Comparison of ENCODE assay signal across 8 cellular contexts in the genomic region with DNA sequence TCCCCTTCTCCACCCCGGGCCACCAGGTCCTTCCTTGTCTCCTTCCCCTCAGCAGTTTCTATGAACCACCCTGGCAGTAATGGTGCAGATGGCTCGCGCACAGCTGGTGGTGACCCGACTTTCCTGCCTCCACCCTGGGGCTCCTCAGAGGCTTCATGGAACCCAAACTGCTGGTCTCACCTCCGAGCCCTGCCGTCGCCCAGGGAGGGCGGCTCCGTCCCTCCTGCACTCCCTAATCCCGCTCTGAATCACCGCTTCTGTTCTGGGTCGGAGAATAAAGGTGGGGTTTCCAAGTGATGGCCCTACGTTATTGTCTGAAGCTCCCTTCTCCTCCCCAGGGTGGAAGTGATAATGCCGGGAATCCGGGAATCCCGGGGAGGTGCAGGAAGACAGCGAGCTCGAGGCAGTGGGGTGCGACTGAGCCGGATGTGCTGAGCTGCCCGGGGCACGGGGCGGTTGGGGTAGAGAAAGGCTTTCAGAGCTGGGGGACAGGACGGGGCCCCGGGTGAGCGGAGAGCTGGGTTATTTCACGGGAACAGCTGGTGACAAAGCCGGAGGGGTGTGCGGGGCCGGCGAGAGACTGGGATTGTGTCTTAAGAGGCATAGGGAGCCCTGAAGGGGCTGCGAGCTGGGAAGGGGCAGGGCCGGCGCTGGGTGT. TPM values are rescaled to one million over a fixed set of nuclear protein-coding genes. Genes with fewer than 3 reads are reported as not detected.
DNase-seq lines count a peak whose midpoint lies in the region; ATAC-seq and TF ChIP-seq lines count a peak whose summit lies in the region.

No MANE protein-coding gene starts in this region.

- ATAC-seq in lung (ENCODE audit: insufficient read depth, low FRiP score) (no peak), gastroesophageal sphincter (no peak)

- H3K27me3 ChIP-seq in lung (ENCODE audit: control insufficient read depth, insufficient read depth) (no peaks in the 10 kb centered on the region), transverse colon (peaks cover 3% of the 10 kb centered on the region), gastroesophageal sphincter (peaks cover 27% of the 10 kb centered on the region)

- H3K27ac ChIP-seq in lung (ENCODE audit: low read depth in 1 of 2, low read length in 1 of 2) (peak overlapping the region in 1 of 2 donors; percentile 26), transverse colon (peak overlapping the region; percentile 84 to 91 (median 87)), gastroesophageal sphincter (no peak overlapping the region)

- DNase-seq in activated T-cell treated with anti-CD3 and anti-CD28 coated beads for 1 hour (ENCODE audit: low read depth), result peak; percentile 11
- no peak for DNase-seq in activated T-cell treated with anti-CD3 and anti-CD28 coated beads for 4 hours
- peak; percentile 38 for DNase-seq in cerebellum (ENCODE audit: low spot score)
- no peak for DNase-seq in lung (ENCODE audit: low spot score)
- DNase-seq in transverse colon, result peak; percentile 41
- no peak for DNase-seq in central memory CD4-positive, alpha-beta T cell
- no peak for DNase-seq in NCI-H2081 treated with DMSO at 0.1 percent for 48 hours (lab: John Stamatoyannopoulos, UW)

- peak overlapping the region; percentile 6 for H3K4me3 ChIP-seq in lung
- peak overlapping the region; percentile 8 to 59 (median 46) for H3K4me3 ChIP-seq in transverse colon
- H3K4me3 ChIP-seq in gastroesophageal sphincter, result peak overlapping the region in 1 of 2 donors; percentile 21

- in situ Hi-C loops in transverse colon (cut with MboI; ENCODE audit: low pct_ligation_motif_present in 1 of 4, low pct_unique_long_range_greater_than_20kb in 1 of 4, low sequenced_read_pairs in 3 of 4), result no loop called here

- intact Hi-C loops in transverse colon (cut with DNase I; ENCODE audit: low total_unique reads), result no loop called here

- 3 to 4% methylated on average over 34 of the region's 34 CpGs for WGBS in lung, 2 donors
- WGBS in transverse colon (ENCODE audit: low coverage in 1 of 2), 2 donors, result 0 to 8% methylated on average over 1 to 33 of the region's 34 CpGs
- 5 to 22% methylated on average over 3 to 12 of the region's 34 CpGs for WGBS in gastroesophageal sphincter (ENCODE audit: low coverage in 1 of 2), 2 donors

- TF ChIP-seq CTCF in lung (IDR thresholded peaks at IDR 0.05; ENCODE audit: control extremely low read depth, extremely low read depth) (no peak), transverse colon (IDR thresholded peaks at IDR 0.05) (no peak), gastroesophageal sphincter (IDR thresholded peaks at IDR 0.05) (no peak)

- H3K4me1 ChIP-seq in lung (ENCODE audit: control insufficient read depth in 2 of 2, insufficient read depth in 2 of 2, low read length in 2 of 2), result peaks cover 0 to 5% of the 10 kb centered on the region in 2 donors
- H3K4me1 ChIP-seq in transverse colon, result peaks cover 3 to 17% (median 11%) of the 10 kb centered on the region in 4 donors
- H3K4me1 ChIP-seq in gastroesophageal sphincter, result peaks cover 0 to 15% (median 0%) of the 10 kb centered on the region in 3 donors

- H3K9me3 ChIP-seq in lung (ENCODE audit: control insufficient read depth in 2 of 2, insufficient read depth in 1 of 2, low read length in 1 of 2) (no peaks in the 10 kb centered on the region), transverse colon (no peaks in the 10 kb centered on the region), gastroesophageal sphincter (no peaks in the 10 kb centered on the region)

- no peak for TF ChIP-seq EP300 in transverse colon (IDR thresholded peaks at IDR 0.05; ENCODE audit: low read depth)
- TF ChIP-seq EP300 in gastroesophageal sphincter (IDR thresholded peaks at IDR 0.05), result no peak

- H3K36me3 ChIP-seq in lung (ENCODE audit: control insufficient read depth in 2 of 2, insufficient read depth in 2 of 2, low read length in 2 of 2) (no peaks in the 10 kb centered on the region), transverse colon (no peaks in the 10 kb centered on the region), gastroesophageal sphincter (peaks cover 0 to 9% of the 10 kb centered on the region in 2 donors)

- TF ChIP-seq POLR2A in transverse colon (IDR thresholded peaks at IDR 0.05) (no peak), gastroesophageal sphincter (IDR thresholded peaks at IDR 0.05) (no peak)

RNA-seq across cellular contexts. Expression of a gene that starts 0.7 kb away (rescaled TPM):
- total RNA-seq in cerebellum (0.18 TPM), lung (1 to 10 TPM in 1 of 2 donors, under 1 TPM in 1; 0.40 to 5.6 TPM), transverse colon (10 to 100 TPM; 32.5 to 68.6 (median 55.1) TPM), gastroesophageal sphincter (1 to 10 TPM in 1 of 4 donors, not detected in 3; 3.4 TPM)
- polyA plus RNA-seq in lung, result 1 to 10 TPM; 4.4 to 6.5 TPM

RNA-seq across cellular contexts. Expression of a gene that starts 23.0 kb away (rescaled TPM):
- total RNA-seq in cerebellum (1.1 TPM), lung (1 to 10 TPM; 1.3 to 1.5 TPM), transverse colon (1 to 10 TPM in 2 of 4 donors, under 1 TPM in 1, not detected in 1; 0.55 to 2.2 (median 1.6) TPM), gastroesophageal sphincter (1 to 10 TPM in 2 of 4 donors, under 1 TPM in 2; 0.25 to 3.7 (median 1.3) TPM)
- 1 to 10 TPM in 1 of 2 donors, under 1 TPM in 1; 0.48 to 1.2 TPM for polyA plus RNA-seq in lung

RNA-seq across cellular contexts. Expression of a gene that starts 23.7 kb away (rescaled TPM):
- not detected for total RNA-seq in cerebellum
- under 1 TPM; 0.26 to 0.28 TPM for total RNA-seq in lung
- polyA plus RNA-seq in lung, result under 1 TPM; 0.11 to 0.28 TPM
- total RNA-seq in transverse colon, result 1 to 10 TPM in 1 of 4 donors, under 1 TPM in 1, not detected in 2; 0.41 to 1.1 TPM
- 1 to 10 TPM in 2 of 4 donors, under 1 TPM in 1, not detected in 1; 0.78 to 2.3 (median 1.1) TPM for total RNA-seq in gastroesophageal sphincter

RNA-seq across cellular contexts. Expression of a gene that starts 43.9 kb away (rescaled TPM):
- 4.7 TPM for total RNA-seq in cerebellum
- total RNA-seq in lung, result 10 to 100 TPM; 26.2 to 32.8 TPM
- 10 to 100 TPM; 24.7 to 37.9 TPM for polyA plus RNA-seq in lung
- 10 to 100 TPM in 2 of 4 donors, 1 to 10 TPM in 2; 3.0 to 11.1 (median 7.0) TPM for total RNA-seq in transverse colon
- 10 to 100 TPM in 3 of 4 donors, 1 to 10 TPM in 1; 9.8 to 16.4 (median 10.3) TPM for total RNA-seq in gastroesophageal sphincter

RNA-seq across cellular contexts. Expression of a gene that starts 50.2 kb away (rescaled TPM):
- total RNA-seq in cerebellum (0.27 TPM), lung (1 to 10 TPM; 1.2 to 3.1 TPM), transverse colon (not detected), gastroesophageal sphincter (under 1 TPM in 1 of 4 donors, not detected in 3; 0.27 TPM)
- polyA plus RNA-seq in lung, result 1 to 10 TPM in 1 of 2 donors, under 1 TPM in 1; 0.97 to 2.4 TPM

Comparison
In these comparisons a context has a peak if more than half of its experiments do, and no peak if none do; other contexts are left out.
1. DNase-seq: peak in activated T-cell treated with anti-CD3 and anti-CD28 coated beads for 1 hour (single experiment), cerebellum (single experiment) and transverse colon (single experiment); none in activated T-cell treated with anti-CD3 and anti-CD28 coated beads for 4 hours (single experiment), lung (single experiment), central memory CD4-positive, alpha-beta T cell (single experiment) and NCI-H2081 treated with DMSO at 0.1 percent for 48 hours (single experiment).
2. H3K27ac ChIP-seq: peak in transverse colon (4 of 4); none in gastroesophageal sphincter (0 of 4).
3. RNA of a gene that starts 0.7 kb away (total RNA-seq): 32.5 to 68.6 TPM in transverse colon; 0.40 to 5.6 TPM in lung, 0.18 TPM in cerebellum (single experiment) and 3.4 TPM in gastroesophageal sphincter; every median in the first group is over 4 times any median in the second.